ENCODE assay signal across 2 cellular contexts in genomic region chr11:131998020-131998419, GRCh38.
TF ChIP-seq lines count a peak whose summit lies in the region.

No MANE protein-coding gene starts in this region.

TF ChIP-seq in HEK293, 187 proteins besides CTCF, POLR2A, EP300 and RAD21 (continued from another document and continues in another):
- TF ChIP-seq TSHZ1 (tag by site-specific recombination; IDR thresholded peaks at IDR 0.05; ENCODE audit: borderline replicate concordance): peak; percentile 50; the same call in 1 of the 2 replicates
- no peak for TF ChIP-seq ZNF184 (tag by site-specific recombination; IDR thresholded peaks at IDR 0.05)
- TF ChIP-seq ZBTB8A (tag by site-specific recombination; IDR thresholded peaks at IDR 0.05): peak; percentile 57; the same call in 1 of the 2 replicates
- peak; percentile 93 for TF ChIP-seq ZFP69B (tag by site-specific recombination; IDR thresholded peaks at IDR 0.05)
- TF ChIP-seq ZNF692 (tag by site-specific recombination; IDR thresholded peaks at IDR 0.05): peak; percentile 96
- no peak for TF ChIP-seq ZNF555 (tag by site-specific recombination; conservative IDR thresholded peaks at IDR 0.05)
- TF ChIP-seq ZNF19 (tag by site-specific recombination; IDR thresholded peaks at IDR 0.05; ENCODE audit: low read depth): no peak
- no peak for TF ChIP-seq ZNF530 (tag by site-specific recombination; IDR thresholded peaks at IDR 0.05; ENCODE audit: low read depth)
- TF ChIP-seq ZNF2 (tag by site-specific recombination; IDR thresholded peaks at IDR 0.05): no peak
- TF ChIP-seq ELK4 (IDR thresholded peaks at IDR 0.05; ENCODE audit: borderline replicate concordance, low read depth, low read length): no peak
- TF ChIP-seq ZNF121 (tag by site-specific recombination; IDR thresholded peaks at IDR 0.05): no peak
- TF ChIP-seq ZNF529 (tag by site-specific recombination; IDR thresholded peaks at IDR 0.05; ENCODE audit: insufficient replicate concordance): no peak
- TF ChIP-seq KLF17 (tag by site-specific recombination; IDR thresholded peaks at IDR 0.05): peak; percentile 75; the same call in 1 of the 2 replicates
- peak; percentile 62; the same call in 1 of the 2 replicates for TF ChIP-seq ZNF423 (tag by site-specific recombination; IDR thresholded peaks at IDR 0.05)
- no peak for TF ChIP-seq ZNF626 (tag by site-specific recombination; IDR thresholded peaks at IDR 0.05)
- TF ChIP-seq PATZ1 (tag by site-specific recombination; IDR thresholded peaks at IDR 0.05): peak; percentile 54
- no peak for TF ChIP-seq ZNF660 (tag by site-specific recombination; IDR thresholded peaks at IDR 0.05)

TF ChIP-seq in GM23338, 12 proteins besides CTCF, POLR2A, EP300 and RAD21:
- TF ChIP-seq ZNF462 (CRISPR knock-in tag; IDR thresholded peaks at IDR 0.05) (no peak), STAT1 (IDR thresholded peaks at IDR 0.05; ENCODE audit: unreplicated experiment) (no peak), EZH2 (IDR thresholded peaks at IDR 0.05; ENCODE audit: low read depth, unreplicated experiment) (no peak), CREB1 (CRISPR knock-in tag; IDR thresholded peaks at IDR 0.05; ENCODE audit: low read depth) (no peak), JUNB (IDR thresholded peaks at IDR 0.05; ENCODE audit: unreplicated experiment) (no peak), EZH2phosphoT487 (IDR thresholded peaks at IDR 0.05; ENCODE audit: unreplicated experiment) (no peak), REST (IDR thresholded peaks at IDR 0.05; ENCODE audit: unreplicated experiment) (no peak), POLR2AphosphoS5 (IDR thresholded peaks at IDR 0.05; ENCODE audit: low read depth) (no peak)
TF ChIP-seq in GM23338: peak in this region for 0.
